In the genomic region with DNA sequence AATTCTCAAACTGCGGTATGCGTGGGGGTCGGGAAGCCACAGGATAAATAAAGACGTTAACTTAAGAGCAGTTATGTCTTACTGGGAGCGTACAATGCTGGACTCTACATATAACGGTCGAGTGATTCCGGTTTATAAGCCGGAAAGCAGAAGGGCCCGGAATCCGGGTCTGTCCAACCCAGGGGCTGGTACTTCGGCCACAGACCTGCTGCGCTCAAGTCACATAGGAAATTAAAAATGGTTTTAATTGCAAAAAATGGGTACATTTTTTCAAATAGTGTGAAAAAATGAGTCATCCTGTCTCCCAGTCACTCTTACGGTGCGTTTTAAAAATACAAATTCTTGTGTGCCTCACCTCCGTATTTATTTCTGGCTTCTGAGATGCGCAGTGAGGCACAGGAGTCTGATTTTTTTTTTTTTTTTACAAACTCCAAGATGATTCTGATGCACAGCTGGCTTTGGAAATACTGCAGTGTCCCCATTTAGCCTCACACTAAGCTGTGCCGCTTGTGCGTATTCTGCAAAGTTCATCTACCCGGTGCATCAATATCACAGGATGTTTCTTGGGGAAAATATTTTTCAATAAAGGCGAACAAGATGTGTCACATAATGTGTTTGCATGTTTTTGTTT, we compare ENCODE assay signal across 8 cellular contexts. TPM values are rescaled to one million over a fixed set of nuclear protein-coding genes. Genes with fewer than 3 reads are reported as not detected.
A peak's percentile ranks its signal among the peaks of the same experiment; 100 is the strongest.
DNase-seq lines count a peak whose midpoint lies in the region; ATAC-seq, FAIRE-seq and TF ChIP-seq lines count a peak whose summit lies in the region.

No MANE protein-coding gene starts in this region.

- H3K4me3 ChIP-seq in astrocyte (ENCODE audit: insufficient read depth, low read depth, low read length): peak overlapping the region; percentile 75
- H3K4me3 ChIP-seq in kidney epithelial cell (ENCODE audit: low read depth, low read length): peak overlapping the region; percentile 71
- H3K4me3 ChIP-seq in stomach smooth muscle (ENCODE audit: low read length in 2 of 2): peak overlapping the region; percentile 93 to 98

- H2AFZ ChIP-seq in astrocyte (ENCODE audit: low read depth, low read length): peak overlapping the region; percentile 68

- H3K9me3 ChIP-seq in astrocyte (ENCODE audit: insufficient read depth, low read depth, low read length) (no peaks in the 10 kb centered on the region), stomach smooth muscle (ENCODE audit: control insufficient read depth in 2 of 2, low read length in 2 of 2) (no peaks in the 10 kb centered on the region)

- H3K4me1 ChIP-seq in astrocyte (ENCODE audit: insufficient read depth, low read length) (peaks cover 14% of the 10 kb centered on the region), stomach smooth muscle (ENCODE audit: control insufficient read depth, insufficient read depth, low read length) (peaks cover 22% of the 10 kb centered on the region)

- H3K27ac ChIP-seq in astrocyte (ENCODE audit: low read depth, low read length): peak overlapping the region; percentile 85
- peak overlapping the region; percentile 98 for H3K27ac ChIP-seq in stomach smooth muscle (ENCODE audit: low read length)

- TF ChIP-seq CTCF in astrocyte (IDR thresholded peaks at IDR 0.05; ENCODE audit: insufficient read depth, low read depth, low read length): no peak
- TF ChIP-seq CTCF in kidney epithelial cell (IDR thresholded peaks at IDR 0.05; ENCODE audit: insufficient read depth, low read length, poor library complexity, severe bottlenecking): no peak

- H3K27me3 Mint-ChIP-seq in astrocyte (ENCODE audit: low read depth, unreplicated experiment): no peaks in the 10 kb centered on the region

- peaks cover 57% of the 10 kb centered on the region for H4K20me1 ChIP-seq in astrocyte (ENCODE audit: insufficient read depth, low read length)

- H3K4me2 ChIP-seq in astrocyte (ENCODE audit: low read length): peak overlapping the region; percentile 86

- H3K36me3 Mint-ChIP-seq in astrocyte (ENCODE audit: low read depth, unreplicated experiment): peaks cover 17% of the 10 kb centered on the region

- ATAC-seq in GM19025 (IDR thresholded peaks at IDR 0.05; ENCODE audit: low read depth, unreplicated experiment) (peak; percentile 1), HG03354 (IDR thresholded peaks at IDR 0.05; ENCODE audit: poor library complexity, severe bottlenecking, unreplicated experiment) (peak; percentile 21), HG02973 (IDR thresholded peaks at IDR 0.05; ENCODE audit: unreplicated experiment) (no peak)

- H3K79me2 ChIP-seq in astrocyte (ENCODE audit: insufficient read depth, low read length): peaks cover 42% of the 10 kb centered on the region

- H3K27ac Mint-ChIP-seq in astrocyte (ENCODE audit: unreplicated experiment): peak overlapping the region; percentile 98

- no peaks in the 10 kb centered on the region for H3K9me3 Mint-ChIP-seq in astrocyte (ENCODE audit: unreplicated experiment)

- H3K27me3 ChIP-seq in astrocyte (ENCODE audit: insufficient read depth, low read length) (no peaks in the 10 kb centered on the region), kidney epithelial cell (ENCODE audit: control insufficient read depth, insufficient read depth, low read length) (no peaks in the 10 kb centered on the region), stomach smooth muscle (ENCODE audit: control insufficient read depth in 1 of 2, insufficient read depth in 2 of 2, low read length in 2 of 2) (no peaks in the 10 kb centered on the region)

- H3K4me1 Mint-ChIP-seq in astrocyte (ENCODE audit: low read depth, unreplicated experiment): peaks cover 2% of the 10 kb centered on the region

- H3K36me3 ChIP-seq in astrocyte (ENCODE audit: insufficient read depth, low read length) (peaks cover 20% of the 10 kb centered on the region), kidney epithelial cell (ENCODE audit: control insufficient read depth, insufficient read depth, low read length) (peaks cover 5% of the 10 kb centered on the region), stomach smooth muscle (ENCODE audit: control insufficient read depth in 2 of 2, insufficient read depth in 2 of 2, low read length in 2 of 2) (peaks cover 29 to 34% of the 10 kb centered on the region in 2 donors)

- no peak for FAIRE-seq in astrocyte (lab: Jason Lieb, UNC)

- peak overlapping the region; percentile 100 for H3K9ac ChIP-seq in astrocyte (ENCODE audit: low read length)
- peak overlapping the region; percentile 84 to 97 for H3K9ac ChIP-seq in stomach smooth muscle (ENCODE audit: low read length in 2 of 2)

- DNase-seq in astrocyte (ENCODE audit: low read depth): no peak
- no peak for DNase-seq in kidney epithelial cell (ENCODE audit: low read depth)
- no peak for DNase-seq in NOMO-1 (lab: John Stamatoyannopoulos, UW; ENCODE audit: unreplicated experiment in 2 of 2)
- no peak for DNase-seq in activated CD4-positive, alpha-beta T cell treated with anti-CD3 and anti-CD28 coated beads for 48 hours

- peak overlapping the region; percentile 88 for H3K4me3 Mint-ChIP-seq in astrocyte (ENCODE audit: unreplicated experiment)

RNA-seq across cellular contexts. Expression of gene PCIF1, which starts 1.0 kb away (rescaled TPM):
- 12.9 and 13.0 TPM in 2 replicates for total RNA-seq in astrocyte
- total RNA-seq in kidney epithelial cell: 22.4 and 29.2 TPM in 2 replicates

RNA-seq across cellular contexts. Expression of gene PLTP, which starts 23.6 kb away (rescaled TPM):
- total RNA-seq in astrocyte: 162 and 167 TPM in 2 replicates
- total RNA-seq in kidney epithelial cell: 55.8 and 71.1 TPM in 2 replicates

RNA-seq across cellular contexts. Expression of gene ZNF335, which starts 36.5 kb away (rescaled TPM):
- total RNA-seq in astrocyte (18.2 and 18.6 TPM in 2 replicates), kidney epithelial cell (20.3 and 26.7 TPM in 2 replicates)

RNA-seq across cellular contexts. Expression of gene CTSA, which starts 44.4 kb away (rescaled TPM):
- total RNA-seq in astrocyte (69.0 and 87.5 TPM in 2 replicates), kidney epithelial cell (136 and 192 TPM in 2 replicates)

RNA-seq across cellular contexts. Expression of gene NEURL2, which starts 44.5 kb away (rescaled TPM):
- total RNA-seq in astrocyte (6.7 and 6.9 TPM in 2 replicates), kidney epithelial cell (7.9 and 9.0 TPM in 2 replicates)
